ENCODE assay signal across 7 cellular contexts in the genomic region with DNA sequence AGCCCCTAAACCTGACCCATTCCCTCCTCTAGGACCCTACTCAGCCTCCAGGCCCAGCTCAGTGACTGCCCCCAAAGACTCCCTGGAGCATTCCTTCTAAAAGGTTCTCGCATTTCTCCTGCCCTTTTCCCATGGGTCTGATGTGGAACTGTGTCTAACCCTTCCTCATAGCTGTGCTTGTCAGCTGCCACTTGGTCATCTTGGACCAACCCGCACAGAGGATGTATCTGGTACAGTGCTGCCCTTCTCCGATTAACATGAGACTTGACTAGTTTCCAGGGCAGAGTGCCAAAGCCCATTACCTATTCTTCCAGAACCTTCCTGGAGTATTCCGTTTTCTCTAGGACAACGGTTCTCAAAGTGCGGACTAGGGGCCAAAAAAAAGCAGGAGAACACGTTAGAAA. TPM values are rescaled to one million over a fixed set of nuclear protein-coding genes. Genes with fewer than 3 reads are reported as not detected.
A peak's percentile ranks its signal among the peaks of the same experiment; 100 is the strongest.
DNase-seq lines count a peak whose midpoint lies in the region; ATAC-seq and TF ChIP-seq lines count a peak whose summit lies in the region.

No MANE protein-coding gene starts in this region.

- H3K4me3 ChIP-seq in duodenal mucosa (ENCODE audit: low read depth in 1 of 2, low read length in 2 of 2) (peak overlapping the region; percentile 82 to 92), mucosa of rectum (ENCODE audit: low read length in 2 of 2) (peak overlapping the region; percentile 88 to 92)

- H3K9ac ChIP-seq in duodenal mucosa (ENCODE audit: low read depth in 1 of 2, low read length in 2 of 2) (peak overlapping the region; percentile 71 to 94), mucosa of rectum (ENCODE audit: low read depth in 1 of 2, low read length in 2 of 2) (peak overlapping the region; percentile 98 to 99)

- ATAC-seq in GM21528 (IDR thresholded peaks at IDR 0.05; ENCODE audit: low FRiP score, unreplicated experiment): peak; percentile 16

- DNase-seq in NCI-H460 (ENCODE audit: extremely low read depth, low read depth) (peak; percentile 11), cortex of kidney (lab: John Stamatoyannopoulos, UW) (no peak), GM20000 (ENCODE audit: low spot score) (no peak), GM10266 (ENCODE audit: extremely low spot score) (no peak)

- H3K27ac ChIP-seq in duodenal mucosa (ENCODE audit: low read depth, low read length) (peak overlapping the region; percentile 91), mucosa of rectum (ENCODE audit: low read depth in 2 of 2, low read length in 2 of 2) (peak overlapping the region; percentile 96 to 99)

- no peak for TF ChIP-seq CTCF in GM20000 (IDR thresholded peaks at IDR 0.05; ENCODE audit: extremely low read depth, missing control alignments)
- no peak for TF ChIP-seq CTCF in GM10266 (IDR thresholded peaks at IDR 0.05; ENCODE audit: control insufficient read depth, insufficient read depth, low read depth, missing control alignments)

- no peaks in the 10 kb centered on the region for H3K27me3 ChIP-seq in duodenal mucosa (ENCODE audit: control insufficient read depth in 1 of 2, insufficient read depth in 2 of 2, low read length in 2 of 2)
- H3K27me3 ChIP-seq in mucosa of rectum (ENCODE audit: control insufficient read depth in 2 of 2, insufficient read depth in 2 of 2, low read length in 2 of 2): no peaks in the 10 kb centered on the region

- H3K36me3 ChIP-seq in duodenal mucosa (ENCODE audit: control insufficient read depth in 1 of 2, insufficient read depth in 2 of 2, low read length in 2 of 2) (no peaks in the 10 kb centered on the region), mucosa of rectum (ENCODE audit: control insufficient read depth in 2 of 2, insufficient read depth in 2 of 2, low read length in 2 of 2) (no peaks in the 10 kb centered on the region)

- H3K4me1 ChIP-seq in duodenal mucosa (ENCODE audit: control insufficient read depth in 1 of 2, insufficient read depth in 2 of 2, low read length in 2 of 2) (peaks cover 20 to 26% of the 10 kb centered on the region in 2 donors), mucosa of rectum (ENCODE audit: control insufficient read depth in 2 of 2, insufficient read depth in 2 of 2, low read length in 2 of 2) (peaks cover 16 to 22% of the 10 kb centered on the region in 2 donors)

- H3K9me3 ChIP-seq in duodenal mucosa (ENCODE audit: control insufficient read depth in 1 of 2, low read length in 2 of 2): peaks cover 0 to 2% of the 10 kb centered on the region in 2 donors
- H3K9me3 ChIP-seq in mucosa of rectum (ENCODE audit: control insufficient read depth in 2 of 2, low read length in 2 of 2): no peaks in the 10 kb centered on the region

RNA-seq across cellular contexts. Expression of a gene that starts 0.5 kb away (rescaled TPM):
- 70.2 and 80.4 TPM in 2 replicates for total RNA-seq in NCI-H460 (2014; rRNA removed; shearing (Covaris generic))
- 25.2 and 47.7 TPM in 2 replicates for polyA plus RNA-seq in NCI-H460 (2014; cell fraction: nucleus; rRNA removed)

RNA-seq across cellular contexts. Expression of a gene that starts 50.7 kb away (rescaled TPM):
- 148 and 169 TPM in 2 replicates for total RNA-seq in NCI-H460 (2014; rRNA removed; shearing (Covaris generic))
- polyA plus RNA-seq in NCI-H460 (2014; cell fraction: nucleus; rRNA removed): 23.8 and 38.5 TPM in 2 replicates
